ENCODE assay signal across 19 cellular contexts in genomic region chr10:5534051-5534821, GRCh38. TPM values are rescaled to one million over a fixed set of nuclear protein-coding genes. Genes with fewer than 3 reads are reported as not detected.
DNase-seq lines count a peak whose midpoint lies in the region; ATAC-seq and TF ChIP-seq lines count a peak whose summit lies in the region.
"Had no signal": no experiment of that assay in that cellular context is flagged by ENCODE, and none has a peak within 500 bp of the region (broad histone marks: within the 10 kb centered on the region; RNA-seq: fewer than 3 reads in every experiment).

No MANE protein-coding gene starts in this region.

- H3K36me3 ChIP-seq in IMR-90 (ENCODE audit: control insufficient read depth, insufficient read depth, low read length), result no peaks in the 10 kb centered on the region
- H3K36me3 ChIP-seq in breast epithelium, result no peaks in the 10 kb centered on the region
- no peaks in the 10 kb centered on the region for H3K36me3 ChIP-seq in hepatocyte (replicated peaks; ENCODE audit: insufficient read depth, low read depth)
- no peaks in the 10 kb centered on the region for H3K36me3 ChIP-seq in sigmoid colon
- H3K36me3 ChIP-seq: adrenal gland had no signal

- no peak overlapping the region for H4K91ac ChIP-seq in IMR-90 (ENCODE audit: insufficient read depth, low read depth, low read length)

- peaks cover 10% of the 10 kb centered on the region for H3K4me1 ChIP-seq in IMR-90 (ENCODE audit: control insufficient read depth, insufficient read depth, low read length)
- H3K4me1 ChIP-seq in breast epithelium, result peaks cover 0 to 12% of the 10 kb centered on the region in 2 donors
- peaks cover 16% of the 10 kb centered on the region for H3K4me1 ChIP-seq in hepatocyte (ENCODE audit: insufficient read depth)
- peaks cover 0 to 65% (median 39%) of the 10 kb centered on the region in 4 donors for H3K4me1 ChIP-seq in sigmoid colon
- H3K4me1 ChIP-seq: adrenal gland had no signal

- BruUV-seq in IMR-90 (replicated peaks; lab: Mats Ljungman, UMichigan), result no TSS peak

- in situ Hi-C loops in IMR-90 (cut with MboI; ENCODE audit: low sequenced_read_pairs), result no loop called here

- peak overlapping the region; percentile 50; the same call in 1 of the 2 replicates for H4K5ac ChIP-seq in IMR-90 (ENCODE audit: low read depth, low read length)

- no peaks in the 10 kb centered on the region for H3K9me3 ChIP-seq in IMR-90 (ENCODE audit: control insufficient read depth, insufficient read depth, low read length)
- no peaks in the 10 kb centered on the region for H3K9me3 ChIP-seq in breast epithelium
- H3K9me3 ChIP-seq in hepatocyte (ENCODE audit: low read depth), result no peaks in the 10 kb centered on the region
- H3K9me3 ChIP-seq in sigmoid colon, result no peaks in the 10 kb centered on the region
- H3K9me3 ChIP-seq: adrenal gland had no signal

- H3K4me3 ChIP-seq in IMR-90 (ENCODE audit: insufficient read depth, low read depth, low read length) (no peak overlapping the region), breast epithelium (peak overlapping the region in 1 of 3 donors; percentile 7), hepatocyte (no peak overlapping the region), sigmoid colon (no peak overlapping the region)
- H3K4me3 ChIP-seq: adrenal gland, dorsolateral prefrontal cortex had no signal

- no peak overlapping the region for H3K9ac ChIP-seq in IMR-90 (ENCODE audit: low read depth, low read length)

- no peaks in the 10 kb centered on the region for H3K9me2 ChIP-seq in hepatocyte (replicated peaks; ENCODE audit: insufficient read depth)

- peaks cover 3% of the 10 kb centered on the region; the same call in 1 of the 2 replicates for H3K9me1 ChIP-seq in IMR-90 (ENCODE audit: insufficient read depth, low read length)

- no peak overlapping the region for H2BK20ac ChIP-seq in IMR-90 (ENCODE audit: low read depth, low read length)

- TF ChIP-seq RAD21 in IMR-90 (IDR thresholded peaks at IDR 0.05; ENCODE audit: low read length), result no peak

- no peak overlapping the region for H3K14ac ChIP-seq in IMR-90 (replicated peaks; ENCODE audit: low read depth, low read length)

- H4K20me1 ChIP-seq in IMR-90 (ENCODE audit: insufficient read depth, low read length) (no peaks in the 10 kb centered on the region), hepatocyte (ENCODE audit: insufficient read depth, poor library complexity, severe bottlenecking) (no peaks in the 10 kb centered on the region)

- dilution Hi-C loops in IMR-90 (cut with HindIII; ENCODE audit: low sequenced_read_pairs, unreplicated experiment), result no loop called here

- CTCF ChIA-PET in IMR-90 (lab: Yijun Ruan, JAX), result no interaction called here

- intact Hi-C loops in IMR-90 (cut with micrococcal nuclease), result no loop called here
- intact Hi-C loops in breast epithelium (cut with DNase I; ENCODE audit: low total_unique reads), result no loop called here
- intact Hi-C loops in sigmoid colon (cut with DNase I), result loop anchor here (5.0 kb wide), 2 partner anchors 38 to 67 kb away; no protein-coding TSS in a partner anchor

- DNase-seq in IMR-90 (no peak), breast epithelium (ENCODE audit: low spot score in 2 of 2) (peak in 1 of 2 donors; percentile 48), hepatocyte (ENCODE audit: low spot score) (no peak), sigmoid colon (peak; percentile 61), NCI-H524 treated with DMSO at 0.1 percent for 48 hours (lab: John Stamatoyannopoulos, UW) (no peak), NCI-H2107 (lab: John Stamatoyannopoulos, UW) (no peak)
- DNase-seq: activated CD4-positive, alpha-beta T cell treated with anti-CD3 and anti-CD28 coated beads for 1 hour; activated T-cell treated with anti-CD3 and anti-CD28 coated beads for 4 hours; adrenal gland; foreskin fibroblast; NCI-H1417 treated with DMSO at 0.1 percent for 48 hours; NCI-H446 treated with DMSO at 0.1 percent for 48 hours; T-cell had no signal

- H2BK5ac ChIP-seq in IMR-90 (ENCODE audit: low read depth, low read length, poor library complexity, severe bottlenecking), result no peak overlapping the region

- H3K79me2 ChIP-seq in hepatocyte, result no peaks in the 10 kb centered on the region

- 90% methylated on average over 31 of the region's 38 CpGs; no CpG with 5 or more reads in 1 of the 2 experiments for WGBS in IMR-90 (ENCODE audit: extremely low coverage in 2 of 2, insufficient read length in 1 of 2), 2 experiments
- 88% methylated on average over 36 of the region's 38 CpGs for WGBS in hepatocyte (ENCODE audit: low lambda C conversion rate, missing lambda C conversion rate)
- WGBS in sigmoid colon, 2 donors, result 92% methylated on average over 38 of the region's 38 CpGs

- H3K23ac ChIP-seq in IMR-90 (ENCODE audit: low read depth, low read length), result no peak overlapping the region

- no peak for ATAC-seq in IMR-90 (ENCODE audit: low read depth)
- no peak for ATAC-seq in HG03442 (IDR thresholded peaks at IDR 0.05; ENCODE audit: unreplicated experiment)
- ATAC-seq in GM21381 (IDR thresholded peaks at IDR 0.05; ENCODE audit: unreplicated experiment), result no peak
- ATAC-seq: naive thymus-derived CD8-positive, alpha-beta T cell; T-cell had no signal

- POLR2A ChIA-PET in IMR-90 (lab: Charles Lee; ENCODE audit: unreplicated experiment), result no interaction called here

- H3K4ac ChIP-seq in IMR-90 (ENCODE audit: low read depth, low read length), result no peak overlapping the region

- TF ChIP-seq CTCF in IMR-90 (conservative IDR thresholded peaks at IDR 0.05; ENCODE audit: low read depth, low read length) (no peak), breast epithelium (IDR thresholded peaks at IDR 0.05) (no peak), hepatocyte (IDR thresholded peaks at IDR 0.05; ENCODE audit: poor library complexity) (no peak), sigmoid colon (IDR thresholded peaks at IDR 0.05) (no peak)

- no peak overlapping the region for H3K18ac ChIP-seq in IMR-90 (ENCODE audit: low read depth, low read length)

- no peaks in the 10 kb centered on the region for H3K79me1 ChIP-seq in IMR-90 (ENCODE audit: low read depth in 1 of 2, low read length in 2 of 2)

- H2AFZ ChIP-seq in IMR-90 (replicated peaks; ENCODE audit: low read length, poor library complexity) (no peak overlapping the region), hepatocyte (no peak overlapping the region)

- no peak for TF ChIP-seq POLR2A in IMR-90 (IDR thresholded peaks at IDR 0.05; ENCODE audit: low read depth, low read length)
- no peak for TF ChIP-seq POLR2A in breast epithelium (IDR thresholded peaks at IDR 0.05)
- no peak for TF ChIP-seq POLR2A in sigmoid colon (IDR thresholded peaks at IDR 0.05)

- no peak overlapping the region for H3K27ac ChIP-seq in IMR-90 (ENCODE audit: insufficient read depth, low read length)
- H3K27ac ChIP-seq in breast epithelium, result peak overlapping the region; percentile 85 to 88
- H3K27ac ChIP-seq in hepatocyte, result peak overlapping the region; percentile 8
- peak overlapping the region in 2 of 4 donors; percentile 30 to 55 for H3K27ac ChIP-seq in sigmoid colon
- H3K27ac ChIP-seq: adrenal gland had no signal

- TF ChIP-seq EP300 in sigmoid colon (IDR thresholded peaks at IDR 0.05), result no peak

- H3K4me2 ChIP-seq in IMR-90 (ENCODE audit: low read depth, low read length), result no peak overlapping the region
- no peak overlapping the region for H3K4me2 ChIP-seq in hepatocyte

- no peak overlapping the region for H2BK120ac ChIP-seq in IMR-90 (ENCODE audit: low read depth, low read length)

- no peak overlapping the region for H3K56ac ChIP-seq in IMR-90 (ENCODE audit: extremely low read depth, insufficient read depth, low read length)

- no peak overlapping the region for H2BK15ac ChIP-seq in IMR-90 (ENCODE audit: low read depth, low read length)

- H2AK9ac ChIP-seq in IMR-90 (replicated peaks; ENCODE audit: low read depth, low read length, poor library complexity), result no peak overlapping the region

- no peak overlapping the region for H4K8ac ChIP-seq in IMR-90 (ENCODE audit: low read depth in 2 of 2, low read length in 2 of 2)

- H3K27me3 ChIP-seq in IMR-90 (ENCODE audit: control insufficient read depth, insufficient read depth, low read length) (no peaks in the 10 kb centered on the region), breast epithelium (no peaks in the 10 kb centered on the region), hepatocyte (no peaks in the 10 kb centered on the region), sigmoid colon (no peaks in the 10 kb centered on the region)
- H3K27me3 ChIP-seq: adrenal gland, dorsolateral prefrontal cortex had no signal

- H2AK5ac ChIP-seq in IMR-90 (ENCODE audit: low read depth, low read length), result no peak overlapping the region

TF ChIP-seq in IMR-90, 13 proteins besides CTCF, POLR2A, EP300 and RAD21:
- TF ChIP-seq ELK1 (IDR thresholded peaks at IDR 0.05; ENCODE audit: borderline replicate concordance, low read depth, low read length) (no peak), RCOR1 (IDR thresholded peaks at IDR 0.05; ENCODE audit: insufficient replicate concordance, low read length) (no peak), CHD1 (IDR thresholded peaks at IDR 0.05; ENCODE audit: low read depth, low read length) (no peak), MAFK (IDR thresholded peaks at IDR 0.05; ENCODE audit: low read depth, low read length) (no peak), RFX5 (IDR thresholded peaks at IDR 0.05; ENCODE audit: low read depth, low read length) (no peak), MXI1 (IDR thresholded peaks at IDR 0.05; ENCODE audit: borderline replicate concordance, low read depth, low read length) (no peak)

RNA-seq across cellular contexts. Expression of gene CALML3, which starts 9.5 kb away (rescaled TPM):
- total RNA-seq in IMR-90 (2012; rRNA removed) (not detected in 2 replicates), breast epithelium (10 to 100 TPM in 1 of 3 donors, 1 to 10 TPM in 1, not detected in 1; 3.6 to 13.5 TPM), hepatocyte (not detected in 2 replicates), sigmoid colon (not detected)
- polyA plus RNA-seq in IMR-90 (2012; rRNA removed) (not detected in 2 replicates), hepatocyte (not detected in 2 replicates), sigmoid colon (under 1 TPM in 1 of 3 donors, not detected in 2; 0.15 TPM)
- not detected in 2 replicates for polyA plus RNA-seq in IMR-90 (2012; cell fraction: cytosol; rRNA removed)
- not detected in 2 replicates for polyA plus RNA-seq in IMR-90 (2012; cell fraction: nucleus; rRNA removed; ENCODE audit: low replicate concordance)
- total RNA-seq: adrenal gland; H4; naive thymus-derived CD8-positive, alpha-beta T cell; subcutaneous adipose tissue; T-cell had no signal
- polyA plus RNA-seq: naive thymus-derived CD8-positive, alpha-beta T cell had no signal

RNA-seq across cellular contexts. Expression of gene CALML5, which starts 34.9 kb away (rescaled TPM):
- total RNA-seq in IMR-90 (2012; rRNA removed) (not detected in 2 replicates), breast epithelium (10 to 100 TPM in 2 of 3 donors, not detected in 1; 31.0 to 31.1 TPM), hepatocyte (not detected in 2 replicates), sigmoid colon (not detected)
- polyA plus RNA-seq in IMR-90 (2012; rRNA removed) (not detected in 2 replicates), hepatocyte (not detected in 2 replicates), sigmoid colon (not detected)
- polyA plus RNA-seq in IMR-90 (2012; cell fraction: cytosol; rRNA removed), result not detected in 2 replicates
- not detected in 2 replicates for polyA plus RNA-seq in IMR-90 (2012; cell fraction: nucleus; rRNA removed; ENCODE audit: low replicate concordance)
- total RNA-seq: adrenal gland; dorsolateral prefrontal cortex; H4; naive thymus-derived CD8-positive, alpha-beta T cell; subcutaneous adipose tissue; T-cell had no signal
- polyA plus RNA-seq: adrenal gland; naive thymus-derived CD8-positive, alpha-beta T cell had no signal
